15 cellular contexts compared by ENCODE assay signal in the genomic region with DNA sequence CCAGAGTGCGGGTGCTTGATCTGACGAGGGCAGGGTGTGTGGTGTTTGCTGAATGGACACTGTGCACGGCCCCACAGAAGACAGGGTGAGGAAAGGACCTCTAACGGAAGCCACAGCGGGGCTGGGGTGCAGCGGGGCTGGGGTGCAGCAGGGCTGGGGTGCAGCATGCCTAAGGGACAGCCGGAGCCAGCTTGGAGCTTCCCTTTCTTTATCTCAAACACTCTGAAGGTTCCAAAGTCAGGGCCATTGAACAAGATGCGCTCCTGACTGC. TPM values are rescaled to one million over a fixed set of nuclear protein-coding genes. Genes with fewer than 3 reads are reported as not detected.
DNase-seq lines count a peak whose midpoint lies in the region; ATAC-seq and TF ChIP-seq lines count a peak whose summit lies in the region.
"Had no signal": no experiment of that assay in that cellular context is flagged by ENCODE, and none has a peak within 500 bp of the region (broad histone marks: within the 10 kb centered on the region; RNA-seq: fewer than 3 reads in every experiment).

No MANE protein-coding gene starts in this region.

- no peak overlapping the region for H2AFZ ChIP-seq in PC-3 (ENCODE audit: low read length)
- H2AFZ ChIP-seq: GM23338 had no signal

- H3K36me3 ChIP-seq in BLaER1 (peaks cover 13% of the 10 kb centered on the region; the same call in 1 of the 2 replicates), PC-3 (ENCODE audit: low read depth, low read length) (no peaks in the 10 kb centered on the region), sigmoid colon (no peaks in the 10 kb centered on the region)

- peak overlapping the region; percentile 100 for H3K4me2 ChIP-seq in BLaER1
- H3K4me2 ChIP-seq in PC-3 (ENCODE audit: low read length) = peak overlapping the region; percentile 88; the same call in 1 of the 2 replicates
- H3K4me2 ChIP-seq: GM23338 had no signal

- intact Hi-C loops in PC-3 (cut with micrococcal nuclease) = loop anchor here (2.0 kb wide), 1 partner anchor 34 kb away; no protein-coding TSS in a partner anchor
- intact Hi-C loops in sigmoid colon (cut with DNase I) = no loop called here

- TF ChIP-seq EP300 in sigmoid colon (IDR thresholded peaks at IDR 0.05) = no peak

- POLR2A ChIA-PET in PC-3 (lab: Charles Lee; ENCODE audit: unreplicated experiment) = no interaction called here

- 83 to 86% methylated on average over 8 of the region's 8 CpGs for WGBS in sigmoid colon, 2 donors

- H3K27me3 ChIP-seq in BLaER1 = no peaks in the 10 kb centered on the region
- no peaks in the 10 kb centered on the region for H3K27me3 ChIP-seq in PC-3 (ENCODE audit: low read length)
- H3K27me3 ChIP-seq in foreskin keratinocyte = no peaks in the 10 kb centered on the region
- no peaks in the 10 kb centered on the region for H3K27me3 ChIP-seq in sigmoid colon

- H3K4me3 ChIP-seq in BLaER1 (peak overlapping the region; percentile 54; the same call in 1 of the 2 replicates), PC-3 (ENCODE audit: low read length) (no peak overlapping the region), sigmoid colon (no peak overlapping the region)
- H3K4me3 ChIP-seq: GM23338 had no signal

- TF ChIP-seq CTCF in PC-3 (conservative IDR thresholded peaks at IDR 0.05; ENCODE audit: low read depth, low read length) = no peak
- no peak for TF ChIP-seq CTCF in foreskin keratinocyte (conservative IDR thresholded peaks at IDR 0.05)
- TF ChIP-seq CTCF in sigmoid colon (IDR thresholded peaks at IDR 0.05) = no peak

- no peak for ATAC-seq in PC-3
- ATAC-seq in foreskin keratinocyte = no peak
- ATAC-seq in GM18873 (IDR thresholded peaks at IDR 0.05; ENCODE audit: low FRiP score, unreplicated experiment) = no peak
- ATAC-seq in GM18505 (IDR thresholded peaks at IDR 0.05; ENCODE audit: unreplicated experiment) = no peak
- ATAC-seq: GM23338 had no signal

- H3K79me2 ChIP-seq in PC-3 (ENCODE audit: low read length) = peaks cover 86% of the 10 kb centered on the region

- peaks cover 99% of the 10 kb centered on the region for H3K4me1 ChIP-seq in BLaER1
- H3K4me1 ChIP-seq in PC-3 (ENCODE audit: insufficient read depth, low read length) = peaks cover 27% of the 10 kb centered on the region
- peaks cover 13% of the 10 kb centered on the region for H3K4me1 ChIP-seq in foreskin keratinocyte
- H3K4me1 ChIP-seq in sigmoid colon = peaks cover 0 to 64% (median 50%) of the 10 kb centered on the region in 4 donors
- H3K4me1 ChIP-seq: Caco-2 had no signal

- no peaks in the 10 kb centered on the region for H3K9me2 ChIP-seq in PC-3 (replicated peaks; ENCODE audit: low read length)

- CTCF ChIA-PET in PC-3 (lab: Charles Lee) = no interaction called here

- DNase-seq in PC-3 (no peak), foreskin keratinocyte (no peak), sigmoid colon (peak; percentile 59)
- no peak for DNase-seq in stimulated activated naive CD4-positive, alpha-beta T cell (lab: John Stamatoyannopoulos, UW)
- DNase-seq: ACHN; Caco-2; CD4-positive, alpha-beta T cell; GF-D8; NCI-H82; OCI-M1; SW 1271 had no signal

- H3F3A ChIP-seq in PC-3 (ENCODE audit: low read length, unreplicated experiment) = peaks cover 4% of the 10 kb centered on the region

- no peaks in the 10 kb centered on the region for H3K9me3 ChIP-seq in BLaER1
- H3K9me3 ChIP-seq in PC-3 (ENCODE audit: low read length) = no peaks in the 10 kb centered on the region
- no peaks in the 10 kb centered on the region for H3K9me3 ChIP-seq in sigmoid colon
- H3K9me3 ChIP-seq: Caco-2 had no signal

- TF ChIP-seq POLR2A in sigmoid colon (IDR thresholded peaks at IDR 0.05) (no peak), GM18505 (IDR thresholded peaks at IDR 0.05; ENCODE audit: borderline replicate concordance, extremely low read depth, insufficient read depth, insufficient read length) (no peak)

- H4K20me1 ChIP-seq in BLaER1 = peaks cover 97% of the 10 kb centered on the region
- H4K20me1 ChIP-seq in PC-3 (ENCODE audit: low read length) = peaks cover 5% of the 10 kb centered on the region; the same call in 1 of the 2 replicates

- H3K27ac ChIP-seq in BLaER1 = peak overlapping the region; percentile 92
- H3K27ac ChIP-seq in PC-3 (ENCODE audit: low read length) = peak overlapping the region; percentile 99
- H3K27ac ChIP-seq in foreskin keratinocyte = peak overlapping the region; percentile 98
- peak overlapping the region in 3 of 4 donors; percentile 70 to 87 (median 83) for H3K27ac ChIP-seq in sigmoid colon

- no TSS peak for BruUV-seq in PC-3 (replicated peaks; lab: Mats Ljungman, UMichigan)

- peak overlapping the region; percentile 79 for H3K9ac ChIP-seq in BLaER1
- peak overlapping the region; percentile 91 for H3K9ac ChIP-seq in PC-3 (ENCODE audit: low read length)

RNA-seq across cellular contexts. Expression of gene PXDN, which starts 35.0 kb away (rescaled TPM):
- 125 and 155 TPM in 2 replicates for total RNA-seq in PC-3 (2014; rRNA removed)
- total RNA-seq in foreskin keratinocyte = 91.4 and 96.5 TPM in 2 replicates
- polyA plus RNA-seq in foreskin keratinocyte = 26.9 and 28.0 TPM in 2 replicates
- 100 to 1,000 TPM in 1 of 4 donors, 10 to 100 TPM in 3; 34.4 to 126 (median 48.3) TPM for total RNA-seq in sigmoid colon
- polyA plus RNA-seq in sigmoid colon = 10 to 100 TPM in 1 of 3 donors, 1 to 10 TPM in 2; 1.2 to 13.6 (median 1.8) TPM
